Comparison of ENCODE assay signal across 15 cellular contexts in the genomic region with DNA sequence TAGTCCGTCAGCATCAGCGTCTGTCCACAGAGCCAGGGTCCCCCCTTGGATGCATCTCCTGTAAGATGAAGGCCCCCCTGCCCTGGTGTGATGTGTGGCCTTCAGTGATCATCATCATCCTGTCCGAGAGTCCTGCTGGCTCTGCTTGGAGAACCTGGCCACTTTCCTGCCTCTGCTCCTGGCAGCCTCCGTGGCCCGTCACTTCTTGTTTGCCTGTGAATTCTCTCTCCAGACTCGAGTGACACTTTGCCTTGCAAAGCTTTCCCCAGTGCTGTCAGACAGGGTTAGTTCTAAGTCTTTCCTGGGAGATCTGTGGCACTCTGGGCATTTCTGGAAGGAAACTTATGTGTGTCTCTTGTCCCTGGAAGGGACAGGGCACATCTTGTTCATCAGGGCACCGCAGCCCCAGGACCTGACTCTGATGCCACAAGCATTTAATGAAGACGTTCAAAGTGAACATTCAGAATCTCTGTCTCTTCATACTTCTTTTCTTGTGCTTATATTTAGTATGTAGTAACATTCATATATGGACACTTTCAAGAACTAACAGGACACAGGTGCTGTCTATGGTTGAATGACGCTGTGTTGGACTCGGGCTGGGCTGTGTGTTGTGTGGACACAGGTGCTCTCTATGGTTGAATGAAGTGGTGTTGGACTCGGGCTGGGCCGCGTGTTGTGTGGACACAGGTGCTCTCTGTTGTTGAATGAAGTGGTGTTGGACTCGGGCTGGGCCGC.
DNase-seq lines count a peak whose midpoint lies in the region; ATAC-seq lines count a peak whose summit lies in the region.
"Had no signal": no experiment of that assay in that cellular context is flagged by ENCODE, and none has a peak within 500 bp of the region (broad histone marks: within the 10 kb centered on the region; RNA-seq: fewer than 3 reads in every experiment).

No MANE protein-coding gene starts in this region.

- H3K4me3 Mint-ChIP-seq in activated naive CD8-positive, alpha-beta T cell = peak overlapping the region; percentile 25
- no peak overlapping the region for H3K4me3 Mint-ChIP-seq in activated naive CD8-positive, alpha-beta T cell treated with anti-CD3 and anti-CD28 coated beads for 36 hours
- no peak overlapping the region for H3K4me3 Mint-ChIP-seq in activated naive CD8-positive, alpha-beta T cell treated with anti-CD3 and anti-CD28 coated beads, Interleukin-2, amount 10 ng/mL, durations not matched to agents 7 days and 5 days

- POLR2A ChIA-PET in activated naive CD8-positive, alpha-beta T cell treated with anti-CD3 and anti-CD28 coated beads, Interleukin-2, amount 10 ng/mL, durations not matched to agents 7 days and 5 days (lab: Charles Lee) = no interaction called here

- H3K27ac ChIP-seq in substantia nigra (ENCODE audit: low read depth, low read length, poor library complexity, severe bottlenecking) = no peak overlapping the region
- H3K27ac ChIP-seq: brain microvascular endothelial cell, dorsolateral prefrontal cortex had no signal

- no peaks in the 10 kb centered on the region for H3K9me3 Mint-ChIP-seq in activated naive CD8-positive, alpha-beta T cell (ENCODE audit: low read depth)
- no peaks in the 10 kb centered on the region for H3K9me3 Mint-ChIP-seq in activated naive CD8-positive, alpha-beta T cell treated with anti-CD3 and anti-CD28 coated beads for 36 hours
- no peaks in the 10 kb centered on the region for H3K9me3 Mint-ChIP-seq in activated naive CD8-positive, alpha-beta T cell treated with anti-CD3 and anti-CD28 coated beads, Interleukin-2, amount 10 ng/mL, durations not matched to agents 7 days and 5 days

- no peak for DNase-seq in activated naive CD8-positive, alpha-beta T cell treated with anti-CD3 and anti-CD28 coated beads for 36 hours
- DNase-seq in NCI-H510A treated with DMSO at 0.1 percent for 48 hours (lab: John Stamatoyannopoulos, UW) (peak; percentile 95), substantia nigra (lab: John Stamatoyannopoulos, UW) (no peak), DMS 273 (lab: John Stamatoyannopoulos, UW; ENCODE audit: unreplicated experiment) (no peak), LoVo (ENCODE audit: low spot score) (no peak)
- DNase-seq in activated naive CD8-positive, alpha-beta T cell treated with anti-CD3 and anti-CD28 coated beads, Interleukin-2, amount 10 ng/mL, durations not matched to agents 7 days and 5 days = no peak
- DNase-seq: activated CD8-positive, alpha-beta memory T cell treated with anti-CD3 and anti-CD28 coated beads, Interleukin-2, amount 50 U/mL, for 4 hours; brain microvascular endothelial cell; dorsolateral prefrontal cortex; erythroblast; NCI-H1930; stimulated activated CD4-positive, alpha-beta T cell treated with anti-CD3 and anti-CD28 coated beads, Interleukin-2, amount 100 ng/mL, for 48 hours had no signal

- peak overlapping the region; percentile 62 for H3K27ac Mint-ChIP-seq in activated naive CD8-positive, alpha-beta T cell
- H3K27ac Mint-ChIP-seq in activated naive CD8-positive, alpha-beta T cell treated with anti-CD3 and anti-CD28 coated beads for 36 hours = no peak overlapping the region
- H3K27ac Mint-ChIP-seq in activated naive CD8-positive, alpha-beta T cell treated with anti-CD3 and anti-CD28 coated beads, Interleukin-2, amount 10 ng/mL, durations not matched to agents 7 days and 5 days = peak overlapping the region; percentile 46

- no peaks in the 10 kb centered on the region for H3K27me3 Mint-ChIP-seq in activated naive CD8-positive, alpha-beta T cell
- H3K27me3 Mint-ChIP-seq in activated naive CD8-positive, alpha-beta T cell treated with anti-CD3 and anti-CD28 coated beads for 36 hours = no peaks in the 10 kb centered on the region
- no peaks in the 10 kb centered on the region for H3K27me3 Mint-ChIP-seq in activated naive CD8-positive, alpha-beta T cell treated with anti-CD3 and anti-CD28 coated beads, Interleukin-2, amount 10 ng/mL, durations not matched to agents 7 days and 5 days

- no peak for ATAC-seq in activated naive CD8-positive, alpha-beta T cell treated with anti-CD3 and anti-CD28 coated beads, Interleukin-2, amount 10 ng/mL, durations not matched to agents 7 days and 5 days (ENCODE audit: low read depth)
- ATAC-seq in HG02642 (IDR thresholded peaks at IDR 0.05; ENCODE audit: poor library complexity, unreplicated experiment) = no peak
- ATAC-seq: activated CD4-positive, CD25-positive, alpha-beta regulatory T cell treated with anti-CD3 and anti-CD28 coated beads, Interleukin-2, amount 50 U/mL, for 24 hours had no signal

- peaks cover 3% of the 10 kb centered on the region for H3K36me3 Mint-ChIP-seq in activated naive CD8-positive, alpha-beta T cell
- H3K36me3 Mint-ChIP-seq in activated naive CD8-positive, alpha-beta T cell treated with anti-CD3 and anti-CD28 coated beads for 36 hours = peaks cover 8% of the 10 kb centered on the region
- H3K36me3 Mint-ChIP-seq in activated naive CD8-positive, alpha-beta T cell treated with anti-CD3 and anti-CD28 coated beads, Interleukin-2, amount 10 ng/mL, durations not matched to agents 7 days and 5 days = peaks cover 8% of the 10 kb centered on the region

- peaks cover 67% of the 10 kb centered on the region for H3K4me1 Mint-ChIP-seq in activated naive CD8-positive, alpha-beta T cell (ENCODE audit: low read depth)
- peaks cover 48% of the 10 kb centered on the region for H3K4me1 Mint-ChIP-seq in activated naive CD8-positive, alpha-beta T cell treated with anti-CD3 and anti-CD28 coated beads for 36 hours
- H3K4me1 Mint-ChIP-seq in activated naive CD8-positive, alpha-beta T cell treated with anti-CD3 and anti-CD28 coated beads, Interleukin-2, amount 10 ng/mL, durations not matched to agents 7 days and 5 days = peaks cover 34% of the 10 kb centered on the region
